8 cellular contexts compared by ENCODE assay signal in genomic region chr17:21042434-21043295, GRCh38. TPM values are rescaled to one million over a fixed set of nuclear protein-coding genes. Genes with fewer than 3 reads are reported as not detected.
DNase-seq lines count a peak whose midpoint lies in the region; ATAC-seq and TF ChIP-seq lines count a peak whose summit lies in the region.

USP22 (minus strand) TSS chr17:21043011; CDS start chr17:21042835, 176 bp downstream.

- peak within 1 kb of the TSS; percentile 95 for H3K27ac Mint-ChIP-seq in activated CD8-positive, alpha-beta T cell treated with anti-CD3 and anti-CD28 coated beads for 36 hours
- H3K27ac Mint-ChIP-seq in natural killer cell, result peak within 1 kb of the TSS; percentile 91 to 93
- H3K27ac Mint-ChIP-seq in type B pancreatic cell, result peak within 1 kb of the TSS; percentile 94

- H3K27ac ChIP-seq in MM.1S (ENCODE audit: low read length) (peak within 1 kb of the TSS; percentile 99), esophagus squamous epithelium (peak within 1 kb of the TSS; percentile 98 to 100 (median 99))

- peak within 1 kb of the TSS; percentile 84 for H2AFZ ChIP-seq in MM.1S (ENCODE audit: low read length)

- POLR2A ChIA-PET in HEK293T (lab: Yijun Ruan, JAX), result interaction anchor here (0.6 to 3.8 kb wide), 28 partner anchors 8 to 355 kb away, joined by 3 to 59 read pairs (median 6); partner anchors contain the start of genes DHRS7B and TMEM11
- POLR2A ChIA-PET in activated CD8-positive, alpha-beta T cell treated with anti-CD3 and anti-CD28 coated beads for 36 hours (lab: Charles Lee), result interaction anchor here (0.5 to 2.1 kb wide), 12 partner anchors 9 to 895 kb away, joined by 3 to 27 read pairs (median 4); partner anchors contain the start of gene DHRS7B

- H3K36me3 ChIP-seq in MM.1S (replicated peaks; ENCODE audit: insufficient read depth, low read length) (no peaks in the 10 kb centered on the region), esophagus squamous epithelium (peaks cover 0 to 16% (median 0%) of the 10 kb centered on the region in 3 donors)

- ATAC-seq in activated CD8-positive, alpha-beta T cell treated with anti-CD3 and anti-CD28 coated beads for 36 hours, result peak; percentile 80
- peak; percentile 67 to 87 (median 73) for ATAC-seq in natural killer cell

- no peaks in the 10 kb centered on the region for H3K27me3 Mint-ChIP-seq in activated CD8-positive, alpha-beta T cell treated with anti-CD3 and anti-CD28 coated beads for 36 hours
- H3K27me3 Mint-ChIP-seq in natural killer cell (ENCODE audit: low read depth in 2 of 2) (no peaks in the 10 kb centered on the region), type B pancreatic cell (no peaks in the 10 kb centered on the region)

- no peaks in the 10 kb centered on the region for H3K9me3 Mint-ChIP-seq in activated CD8-positive, alpha-beta T cell treated with anti-CD3 and anti-CD28 coated beads for 36 hours
- H3K9me3 Mint-ChIP-seq in natural killer cell (no peaks in the 10 kb centered on the region), type B pancreatic cell (no peaks in the 10 kb centered on the region)

- TF ChIP-seq CTCF in MM.1S (IDR thresholded peaks at IDR 0.05; ENCODE audit: low read length), result no peak
- no peak for TF ChIP-seq CTCF in activated CD8-positive, alpha-beta T cell treated with anti-CD3 and anti-CD28 coated beads for 36 hours (IDR thresholded peaks at IDR 0.05)
- peak in 3 of 6 experiments; percentile 4 to 12 (median 6) for TF ChIP-seq CTCF in esophagus squamous epithelium (IDR thresholded peaks at IDR 0.05)
- TF ChIP-seq CTCF in natural killer cell (IDR thresholded peaks at IDR 0.05), result no peak
- no peak for TF ChIP-seq CTCF in type B pancreatic cell (conservative IDR thresholded peaks at IDR 0.05)

- peak within 1 kb of the TSS; percentile 97 for H3K9ac ChIP-seq in MM.1S (ENCODE audit: low read length)

- H4K20me1 ChIP-seq in MM.1S (ENCODE audit: insufficient read depth, low read length), result peaks cover 16% of the 10 kb centered on the region; the same call in 1 of the 2 replicates

- intact Hi-C loops in activated CD8-positive, alpha-beta T cell treated with anti-CD3 and anti-CD28 coated beads for 36 hours (cut with micrococcal nuclease), result loop anchor here (5.0 to 10.0 kb wide), 2 partner anchors 55 to 242 kb away; partner anchors contain the start of gene MAP2K3
- intact Hi-C loops in esophagus squamous epithelium (cut with DNase I) (no loop called here), natural killer cell (cut with micrococcal nuclease) (loop anchor here (1.0 to 10.0 kb wide), 6 partner anchors 8 to 245 kb away; partner anchors contain the start of gene TMEM11)

- H3K4me1 ChIP-seq in MM.1S (ENCODE audit: low read length) (peaks cover 18% of the 10 kb centered on the region), esophagus squamous epithelium (peaks cover 10 to 45% (median 25%) of the 10 kb centered on the region in 3 donors)

- no peaks in the 10 kb centered on the region for H3K9me2 ChIP-seq in MM.1S (replicated peaks; ENCODE audit: insufficient read depth, low read length)

- H3K9me3 ChIP-seq in MM.1S (replicated peaks; ENCODE audit: insufficient read depth, low read length), result no peaks in the 10 kb centered on the region
- no peaks in the 10 kb centered on the region for H3K9me3 ChIP-seq in esophagus squamous epithelium

- peak in 3 of 4 donors; percentile 44 to 98 (median 91) for TF ChIP-seq POLR2A in esophagus squamous epithelium (IDR thresholded peaks at IDR 0.05)

- H3K4me1 Mint-ChIP-seq in activated CD8-positive, alpha-beta T cell treated with anti-CD3 and anti-CD28 coated beads for 36 hours (ENCODE audit: low read depth), result peaks cover 26% of the 10 kb centered on the region
- H3K4me1 Mint-ChIP-seq in natural killer cell (peaks cover 18 to 28% of the 10 kb centered on the region in 2 donors), type B pancreatic cell (ENCODE audit: unreplicated experiment) (peaks cover 10% of the 10 kb centered on the region)

- H3F3A ChIP-seq in MM.1S (ENCODE audit: insufficient read depth, low read length), result peaks cover 20% of the 10 kb centered on the region

- peak; percentile 9 for DNase-seq in activated CD4-positive, alpha-beta T cell treated with anti-CD3 and anti-CD28 coated beads for 1 hour
- DNase-seq in activated CD4-positive, alpha-beta T cell treated with anti-CD3 and anti-CD28 coated beads, Interleukin-2, amount 50 U/mL, for 1 hour, result no peak
- DNase-seq in HEK293T (ENCODE audit: extremely low spot score) (peak; percentile 88), MM.1S (no peak), esophagus squamous epithelium (lab: John Stamatoyannopoulos, UW) (no peak), natural killer cell (peak; percentile 88), type B pancreatic cell (ENCODE audit: extremely low spot score, unreplicated experiment) (peak; percentile 98)
- peak; percentile 51 for DNase-seq in activated CD8-positive, alpha-beta T cell treated with anti-CD3 and anti-CD28 coated beads for 36 hours

- peak within 1 kb of the TSS; percentile 99 for H3K4me3 Mint-ChIP-seq in activated CD8-positive, alpha-beta T cell treated with anti-CD3 and anti-CD28 coated beads for 36 hours
- H3K4me3 Mint-ChIP-seq in natural killer cell (peak within 1 kb of the TSS; percentile 95), type B pancreatic cell (peak within 1 kb of the TSS; percentile 97)

- peak within 1 kb of the TSS; percentile 83 for H3K4me2 ChIP-seq in MM.1S (ENCODE audit: low read depth, low read length)

- H3K27me3 ChIP-seq in MM.1S (replicated peaks; ENCODE audit: insufficient read depth, low read length) (no peaks in the 10 kb centered on the region), esophagus squamous epithelium (no peaks in the 10 kb centered on the region)

- WGBS in esophagus squamous epithelium, 2 donors, result 0% methylated on average over 17 to 18 of the region's 91 CpGs

- CTCF ChIA-PET in HEK293T (lab: Yijun Ruan, JAX), result interaction anchor here (0.6 to 2.8 kb wide), 7 partner anchors 15 to 1973 kb away, joined by 3 to 13 read pairs (median 4); no protein-coding TSS in a partner anchor
- CTCF ChIA-PET in activated CD8-positive, alpha-beta T cell treated with anti-CD3 and anti-CD28 coated beads for 36 hours (lab: Charles Lee), result interaction anchor here (0.6 to 2.5 kb wide), 18 partner anchors 8 to 244 kb away, joined by 3 to 33 read pairs (median 5); no protein-coding TSS in a partner anchor

- H3K4me3 ChIP-seq in MM.1S (ENCODE audit: low read length) (peak within 1 kb of the TSS; percentile 80), esophagus squamous epithelium (peak within 1 kb of the TSS; percentile 78 to 99 (median 90))

- peaks cover 25% of the 10 kb centered on the region for H3K36me3 Mint-ChIP-seq in activated CD8-positive, alpha-beta T cell treated with anti-CD3 and anti-CD28 coated beads for 36 hours (ENCODE audit: low read depth)
- H3K36me3 Mint-ChIP-seq in natural killer cell (no peaks in the 10 kb centered on the region), type B pancreatic cell (peaks cover 6% of the 10 kb centered on the region)

- peaks cover 48% of the 10 kb centered on the region for H3K79me2 ChIP-seq in MM.1S (ENCODE audit: low read length)

TF ChIP-seq in HEK293T, 16 proteins besides CTCF, POLR2A, EP300 and RAD21:
- TF ChIP-seq SP1 (IDR thresholded peaks at IDR 0.05), result no peak
- peak; percentile 83; the same call in 1 of the 2 replicates for TF ChIP-seq LEF1 (IDR thresholded peaks at IDR 0.05; ENCODE audit: borderline replicate concordance)
- TF ChIP-seq SUZ12 (IDR thresholded peaks at IDR 0.05), result no peak
- TF ChIP-seq ELF4 (IDR thresholded peaks at IDR 0.05), result no peak
- TF ChIP-seq FOXA1 (IDR thresholded peaks at IDR 0.05), result no peak
- TF ChIP-seq PKNOX1 (IDR thresholded peaks at IDR 0.05), result no peak
- TF ChIP-seq ZNF384 (IDR thresholded peaks at IDR 0.05), result no peak
- no peak for TF ChIP-seq FOXK2 (IDR thresholded peaks at IDR 0.05)
- peak; percentile 39; the same call in 1 of the 2 replicates for TF ChIP-seq CTBP1 (IDR thresholded peaks at IDR 0.05; ENCODE audit: borderline replicate concordance)
- no peak for TF ChIP-seq BHLHE40 (IDR thresholded peaks at IDR 0.05; ENCODE audit: borderline replicate concordance)
- TF ChIP-seq FOXM1 (IDR thresholded peaks at IDR 0.05; ENCODE audit: borderline replicate concordance), result peak; percentile 54; the same call in 1 of the 2 replicates
- TF ChIP-seq HDGF (IDR thresholded peaks at IDR 0.05; ENCODE audit: borderline replicate concordance), result no peak
- peak; percentile 72 for TF ChIP-seq ARNT (IDR thresholded peaks at IDR 0.05)
- no peak for TF ChIP-seq NFRKB (IDR thresholded peaks at IDR 0.05)
- no peak for TF ChIP-seq TARDBP (IDR thresholded peaks at IDR 0.05)
- peak; percentile 16; the same call in 1 of the 2 replicates for TF ChIP-seq L3MBTL2 (conservative IDR thresholded peaks at IDR 0.05)

RNA-seq across cellular contexts. Expression of gene USP22, which starts in this region (rescaled TPM):
- 100 to 1,000 TPM; 149 to 153 TPM for total RNA-seq in activated CD8-positive, alpha-beta T cell treated with anti-CD3 and anti-CD28 coated beads for 36 hours
- total RNA-seq in esophagus squamous epithelium, result 10 to 100 TPM; 61.7 to 91.2 (median 78.0) TPM
- 100 to 1,000 TPM; 121 to 155 (median 140) TPM for total RNA-seq in natural killer cell
- total RNA-seq in type B pancreatic cell (ENCODE audit: low replicate concordance), result 221 and 279 TPM in 2 replicates

Comparison
In these comparisons a context has a peak if more than half of its experiments do, and no peak if none do; other contexts are left out.
1. DNase-seq: peak in activated CD4-positive, alpha-beta T cell treated with anti-CD3 and anti-CD28 coated beads for 1 hour (single experiment), HEK293T (single experiment), activated CD8-positive, alpha-beta T cell treated with anti-CD3 and anti-CD28 coated beads for 36 hours (single experiment), natural killer cell (single experiment) and type B pancreatic cell (single experiment); none in activated CD4-positive, alpha-beta T cell treated with anti-CD3 and anti-CD28 coated beads, Interleukin-2, amount 50 U/mL, for 1 hour (single experiment), MM.1S (single experiment) and esophagus squamous epithelium (single experiment).
2. Peak in every context shown above with its lines, with median percentiles within 50 percentile points of each other: H3K27ac Mint-ChIP-seq and H3K4me3 Mint-ChIP-seq.